Comparison of ENCODE assay signal across 1 cellular context in the genomic region with DNA sequence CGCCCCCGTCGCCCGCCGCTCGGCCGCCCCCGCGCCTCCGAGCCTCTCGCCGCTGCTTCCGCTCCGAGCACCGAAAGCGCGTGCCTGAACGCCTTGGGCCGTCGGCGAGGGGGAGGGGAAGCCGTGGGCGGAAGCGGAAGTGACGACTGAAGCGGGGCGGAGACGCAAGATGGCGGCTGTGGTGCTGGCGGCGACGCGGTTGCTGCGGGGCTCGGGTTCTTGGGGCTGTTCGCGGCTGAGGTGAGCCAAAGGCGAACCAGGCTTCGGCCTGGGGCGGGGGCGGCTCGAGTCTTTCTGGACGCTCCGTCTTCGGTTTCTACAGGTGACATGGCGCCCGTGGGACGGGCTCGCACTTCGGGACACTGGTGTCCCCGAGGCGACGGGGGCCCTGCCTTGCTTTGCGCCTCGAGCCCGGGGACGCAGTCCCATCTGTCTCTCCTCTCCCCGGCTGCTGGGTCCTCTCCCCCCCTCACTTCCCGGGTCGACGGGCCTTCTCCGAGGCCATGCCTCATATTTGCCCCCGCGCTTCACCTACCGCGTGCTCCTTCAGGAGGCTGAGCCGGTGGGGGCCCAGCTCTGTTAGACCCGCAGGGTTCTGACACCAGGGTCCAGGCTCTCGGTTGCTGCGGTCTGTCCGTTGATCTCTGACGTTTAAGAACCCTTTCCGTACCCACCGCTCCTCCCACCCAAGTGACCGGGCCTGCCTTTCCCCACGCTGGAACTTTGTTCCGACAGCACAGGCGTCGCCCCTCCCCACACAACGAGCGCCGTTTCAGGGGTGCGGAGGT.
TF ChIP-seq lines count a peak whose summit lies in the region.

A gene with protein sequence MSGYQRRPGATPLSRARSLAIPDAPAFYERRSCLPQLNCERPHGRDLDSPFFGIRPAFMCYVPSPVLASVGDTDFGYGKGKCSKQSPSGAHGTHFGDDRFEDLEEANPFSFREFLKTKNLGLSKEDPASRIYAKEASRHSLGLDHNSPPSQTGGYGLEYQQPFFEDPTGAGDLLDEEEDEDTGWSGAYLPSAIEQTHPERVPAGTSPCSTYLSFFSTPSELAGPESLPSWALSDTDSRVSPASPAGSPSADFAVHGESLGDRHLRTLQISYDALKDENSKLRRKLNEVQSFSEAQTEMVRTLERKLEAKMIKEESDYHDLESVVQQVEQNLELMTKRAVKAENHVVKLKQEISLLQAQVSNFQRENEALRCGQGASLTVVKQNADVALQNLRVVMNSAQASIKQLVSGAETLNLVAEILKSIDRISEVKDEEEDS (minus strand): TSS at position 115 of the 788 bp plus-strand sequence. CDS start 217 bp downstream, outside the sequence.
Gene PMPCA (plus strand): TSS at position 159 of the 788 bp plus-strand sequence. CDS start 11 bp downstream, at position 170.

TF ChIP-seq in HepG2, 621 proteins besides CTCF, POLR2A, EP300 and RAD21 (continued from another document and continues in another):
- TF ChIP-seq PLRG1 (conservative IDR thresholded peaks at IDR 0.05): no peak
- TF ChIP-seq ZNF326 (CRISPR knock-in tag; IDR thresholded peaks at IDR 0.05; ENCODE audit: borderline replicate concordance): no peak
- no peak for TF ChIP-seq CHD4 (IDR thresholded peaks at IDR 0.05; ENCODE audit: borderline replicate concordance, low read length)
- peak; percentile 55; the same call in 1 of the 2 replicates for TF ChIP-seq ZNF333 (CRISPR knock-in tag; IDR thresholded peaks at IDR 0.05; ENCODE audit: borderline replicate concordance)
- 0 out of 2 replicates have a peak, but pooled peaks have one; percentile 14 for TF ChIP-seq PAXIP1 (CRISPR knock-in tag; conservative IDR thresholded peaks at IDR 0.05)
- TF ChIP-seq REL (CRISPR knock-in tag; conservative IDR thresholded peaks at IDR 0.05): no peak
- TF ChIP-seq PREB (CRISPR knock-in tag; IDR thresholded peaks at IDR 0.05): no peak
- 0 out of 2 replicates have a peak, but pooled peaks have one; percentile 10 for TF ChIP-seq HNRNPL (IDR thresholded peaks at IDR 0.05; ENCODE audit: low read depth, low read length)
- no peak for TF ChIP-seq MIXL1 (CRISPR knock-in tag; IDR thresholded peaks at IDR 0.05)
- TF ChIP-seq MXI1 (IDR thresholded peaks at IDR 0.05; ENCODE audit: borderline replicate concordance, low read depth, low read length): peak; percentile 87; the same call in 1 of the 3 replicates
- TF ChIP-seq GLMP (CRISPR knock-in tag; IDR thresholded peaks at IDR 0.05; ENCODE audit: borderline replicate concordance): no peak
- 0 out of 2 replicates have a peak, but pooled peaks have one; percentile 34 for TF ChIP-seq GMEB2 (CRISPR knock-in tag; IDR thresholded peaks at IDR 0.05; ENCODE audit: low read depth)
- no peak for TF ChIP-seq XBP1 (CRISPR knock-in tag; IDR thresholded peaks at IDR 0.05)
- no peak for TF ChIP-seq ZNF382 (CRISPR knock-in tag; IDR thresholded peaks at IDR 0.05; ENCODE audit: borderline replicate concordance)
- TF ChIP-seq, protein P1, sequence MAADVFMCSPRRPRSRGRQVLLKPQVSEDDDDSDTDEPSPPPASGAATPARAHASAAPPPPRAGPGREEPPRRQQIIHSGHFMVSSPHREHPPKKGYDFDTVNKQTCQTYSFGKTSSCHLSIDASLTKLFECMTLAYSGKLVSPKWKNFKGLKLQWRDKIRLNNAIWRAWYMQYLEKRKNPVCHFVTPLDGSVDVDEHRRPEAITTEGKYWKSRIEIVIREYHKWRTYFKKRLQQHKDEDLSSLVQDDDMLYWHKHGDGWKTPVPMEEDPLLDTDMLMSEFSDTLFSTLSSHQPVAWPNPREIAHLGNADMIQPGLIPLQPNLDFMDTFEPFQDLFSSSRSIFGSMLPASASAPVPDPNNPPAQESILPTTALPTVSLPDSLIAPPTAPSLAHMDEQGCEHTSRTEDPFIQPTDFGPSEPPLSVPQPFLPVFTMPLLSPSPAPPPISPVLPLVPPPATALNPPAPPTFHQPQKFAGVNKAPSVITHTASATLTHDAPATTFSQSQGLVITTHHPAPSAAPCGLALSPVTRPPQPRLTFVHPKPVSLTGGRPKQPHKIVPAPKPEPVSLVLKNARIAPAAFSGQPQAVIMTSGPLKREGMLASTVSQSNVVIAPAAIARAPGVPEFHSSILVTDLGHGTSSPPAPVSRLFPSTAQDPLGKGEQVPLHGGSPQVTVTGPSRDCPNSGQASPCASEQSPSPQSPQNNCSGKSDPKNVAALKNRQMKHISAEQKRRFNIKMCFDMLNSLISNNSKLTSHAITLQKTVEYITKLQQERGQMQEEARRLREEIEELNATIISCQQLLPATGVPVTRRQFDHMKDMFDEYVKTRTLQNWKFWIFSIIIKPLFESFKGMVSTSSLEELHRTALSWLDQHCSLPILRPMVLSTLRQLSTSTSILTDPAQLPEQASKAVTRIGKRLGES (CRISPR knock-in tag; IDR thresholded peaks at IDR 0.05; ENCODE audit: borderline replicate concordance): no peak
- TF ChIP-seq ZNF841 (CRISPR knock-in tag; IDR thresholded peaks at IDR 0.05; ENCODE audit: borderline replicate concordance): no peak
- TF ChIP-seq SMAD9 (CRISPR knock-in tag; IDR thresholded peaks at IDR 0.05): no peak
- TF ChIP-seq ZBTB38 (CRISPR knock-in tag; IDR thresholded peaks at IDR 0.05): peak; percentile 48
- TF ChIP-seq, protein P2, sequence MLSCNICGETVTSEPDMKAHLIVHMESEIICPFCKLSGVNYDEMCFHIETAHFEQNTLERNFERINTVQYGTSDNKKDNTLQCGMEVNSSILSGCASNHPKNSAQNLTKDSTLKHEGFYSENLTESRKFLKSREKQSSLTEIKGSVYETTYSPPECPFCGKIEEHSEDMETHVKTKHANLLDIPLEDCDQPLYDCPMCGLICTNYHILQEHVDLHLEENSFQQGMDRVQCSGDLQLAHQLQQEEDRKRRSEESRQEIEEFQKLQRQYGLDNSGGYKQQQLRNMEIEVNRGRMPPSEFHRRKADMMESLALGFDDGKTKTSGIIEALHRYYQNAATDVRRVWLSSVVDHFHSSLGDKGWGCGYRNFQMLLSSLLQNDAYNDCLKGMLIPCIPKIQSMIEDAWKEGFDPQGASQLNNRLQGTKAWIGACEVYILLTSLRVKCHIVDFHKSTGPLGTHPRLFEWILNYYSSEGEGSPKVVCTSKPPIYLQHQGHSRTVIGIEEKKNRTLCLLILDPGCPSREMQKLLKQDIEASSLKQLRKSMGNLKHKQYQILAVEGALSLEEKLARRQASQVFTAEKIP (CRISPR knock-in tag; IDR thresholded peaks at IDR 0.05; ENCODE audit: borderline replicate concordance): no peak
- TF ChIP-seq, protein P3, sequence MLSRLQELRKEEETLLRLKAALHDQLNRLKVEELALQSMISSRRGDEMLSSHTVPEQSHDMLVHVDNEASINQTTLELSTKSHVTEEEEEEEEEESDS (CRISPR knock-in tag; IDR thresholded peaks at IDR 0.05; ENCODE audit: borderline replicate concordance): 0 out of 2 replicates have a peak, but pooled peaks have one; percentile 38
- peak; percentile 24; the same call in 1 of the 2 replicates for TF ChIP-seq NR2C2 (CRISPR knock-in tag; IDR thresholded peaks at IDR 0.05; ENCODE audit: borderline replicate concordance)
- TF ChIP-seq HOXA5 (CRISPR knock-in tag; IDR thresholded peaks at IDR 0.05): no peak
- TF ChIP-seq CEBPB (IDR thresholded peaks at IDR 0.05; ENCODE audit: borderline replicate concordance, low read depth, low read length): no peak
- TF ChIP-seq KDM3A (CRISPR knock-in tag; IDR thresholded peaks at IDR 0.05; ENCODE audit: low read depth): peak; percentile 75; the same call in 1 of the 2 replicates
- no peak for TF ChIP-seq SCMH1 (CRISPR knock-in tag; IDR thresholded peaks at IDR 0.05; ENCODE audit: borderline replicate concordance)
- TF ChIP-seq HDAC2 (CRISPR knock-in tag; IDR thresholded peaks at IDR 0.05): peak; percentile 78; the same call in 1 of the 2 replicates
- TF ChIP-seq DNMT1 (CRISPR knock-in tag; IDR thresholded peaks at IDR 0.05): no peak; the same call in 1 of the 2 replicates
- TF ChIP-seq SOX13 (IDR thresholded peaks at IDR 0.05): no peak
- no peak for TF ChIP-seq SOX13 (CRISPR knock-in tag; conservative IDR thresholded peaks at IDR 0.05 in 1 of 2, IDR thresholded peaks at IDR 0.05 in 1 of 2)
- TF ChIP-seq, protein P4, sequence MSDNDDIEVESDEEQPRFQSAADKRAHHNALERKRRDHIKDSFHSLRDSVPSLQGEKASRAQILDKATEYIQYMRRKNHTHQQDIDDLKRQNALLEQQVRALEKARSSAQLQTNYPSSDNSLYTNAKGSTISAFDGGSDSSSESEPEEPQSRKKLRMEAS (IDR thresholded peaks at IDR 0.05): peak; percentile 90
- peak; percentile 75 for TF ChIP-seq CREM (IDR thresholded peaks at IDR 0.05)
- peak; percentile 64 for TF ChIP-seq CREM (CRISPR knock-in tag; IDR thresholded peaks at IDR 0.05)
- peak; percentile 68 for TF ChIP-seq CHD2 (IDR thresholded peaks at IDR 0.05; ENCODE audit: low read depth, low read length)
- TF ChIP-seq ZNF235 (CRISPR knock-in tag; IDR thresholded peaks at IDR 0.05; ENCODE audit: borderline replicate concordance): no peak
- no peak for TF ChIP-seq ZNF7 (CRISPR knock-in tag; IDR thresholded peaks at IDR 0.05)
- TF ChIP-seq, protein P5, sequence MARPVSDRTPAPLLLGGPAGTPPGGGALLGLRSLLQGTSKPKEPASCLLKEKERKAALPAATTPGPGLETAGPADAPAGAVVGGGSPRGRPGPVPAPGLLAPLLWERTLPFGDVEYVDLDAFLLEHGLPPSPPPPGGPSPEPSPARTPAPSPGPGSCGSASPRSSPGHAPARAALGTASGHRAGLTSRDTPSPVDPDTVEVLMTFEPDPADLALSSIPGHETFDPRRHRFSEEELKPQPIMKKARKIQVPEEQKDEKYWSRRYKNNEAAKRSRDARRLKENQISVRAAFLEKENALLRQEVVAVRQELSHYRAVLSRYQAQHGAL (CRISPR knock-in tag; IDR thresholded peaks at IDR 0.05; ENCODE audit: not compliant biosample characterization): no peak
- TF ChIP-seq ZNF639 (CRISPR knock-in tag; conservative IDR thresholded peaks at IDR 0.05): peak; percentile 92; the same call in 1 of the 2 replicates
